Comparison of ENCODE assay signal across 18 cellular contexts in genomic region chr1:90502696-90503095, GRCh38.
DNase-seq lines count a peak whose midpoint lies in the region; ATAC-seq and TF ChIP-seq lines count a peak whose summit lies in the region.
"Had no signal": no experiment of that assay in that cellular context is flagged by ENCODE, and none has a peak within 500 bp of the region (broad histone marks: within the 10 kb centered on the region; RNA-seq: fewer than 3 reads in every experiment).

No MANE protein-coding gene starts in this region.

- H3K4me3 ChIP-seq in GM23338: no peak overlapping the region
- H3K4me3 ChIP-seq in NT2/D1 (ENCODE audit: insufficient read length, low read depth): no peak overlapping the region
- H3K4me3 ChIP-seq in mucosa of descending colon: no peak overlapping the region
- H3K4me3 ChIP-seq in naive thymus-derived CD4-positive, alpha-beta T cell (ENCODE audit: low read length): no peak overlapping the region
- H3K4me3 ChIP-seq: BLaER1, MG63, SJCRH30 had no signal

- H3K27ac ChIP-seq in GM23338 (ENCODE audit: low read depth): no peak overlapping the region
- no peak overlapping the region for H3K27ac ChIP-seq in naive thymus-derived CD4-positive, alpha-beta T cell (ENCODE audit: low read depth, low read length)
- H3K27ac ChIP-seq: BLaER1, SJCRH30 had no signal

- H3K27ac Mint-ChIP-seq in GM23338: no peak overlapping the region
- H3K27ac Mint-ChIP-seq in naive thymus-derived CD4-positive, alpha-beta T cell: no peak overlapping the region
- H3K27ac Mint-ChIP-seq: CD4-positive, alpha-beta memory T cell; HFFc6 had no signal

- no peak overlapping the region for H3K4me2 ChIP-seq in GM23338
- H3K4me2 ChIP-seq: BLaER1 had no signal

- intact Hi-C loops in mucosa of descending colon (cut with DNase I, micrococcal nuclease): no loop called here
- intact Hi-C loops in naive thymus-derived CD4-positive, alpha-beta T cell (cut with micrococcal nuclease): no loop called here

- H3K4me1 ChIP-seq in GM23338 (ENCODE audit: insufficient read depth) (peaks cover 22% of the 10 kb centered on the region), NT2/D1 (ENCODE audit: insufficient read depth, insufficient read length) (peaks cover 6% of the 10 kb centered on the region), mucosa of descending colon (ENCODE audit: low read depth) (no peaks in the 10 kb centered on the region)
- no peaks in the 10 kb centered on the region for H3K4me1 ChIP-seq in naive thymus-derived CD4-positive, alpha-beta T cell (ENCODE audit: control insufficient read depth in 2 of 2, insufficient read depth in 2 of 2, low read length in 2 of 2)
- H3K4me1 ChIP-seq: BLaER1 had no signal

- H3K4me3 Mint-ChIP-seq in GM23338: no peak overlapping the region
- no peak overlapping the region for H3K4me3 Mint-ChIP-seq in naive thymus-derived CD4-positive, alpha-beta T cell
- H3K4me3 Mint-ChIP-seq: CD4-positive, alpha-beta memory T cell; HFFc6 had no signal

- no peak overlapping the region for H3K9ac ChIP-seq in NT2/D1 (ENCODE audit: insufficient read length, low read depth)
- H3K9ac ChIP-seq: BLaER1 had no signal

- no peak overlapping the region for H2AFZ ChIP-seq in GM23338

- H3K4me1 Mint-ChIP-seq in GM23338: peaks cover 24% of the 10 kb centered on the region
- H3K4me1 Mint-ChIP-seq in naive thymus-derived CD4-positive, alpha-beta T cell: no peaks in the 10 kb centered on the region
- H3K4me1 Mint-ChIP-seq: CD4-positive, alpha-beta memory T cell had no signal

- POLR2A ChIA-PET in naive thymus-derived CD4-positive, alpha-beta T cell (lab: Charles Lee): no interaction called here

- no peaks in the 10 kb centered on the region for H3K36me3 Mint-ChIP-seq in GM23338 (ENCODE audit: low read depth)
- no peaks in the 10 kb centered on the region for H3K36me3 Mint-ChIP-seq in naive thymus-derived CD4-positive, alpha-beta T cell
- H3K36me3 Mint-ChIP-seq: CD4-positive, alpha-beta memory T cell had no signal

- H3F3A ChIP-seq in GM23338 (replicated peaks; ENCODE audit: low read depth): no peaks in the 10 kb centered on the region

- H3K36me3 ChIP-seq in GM23338 (ENCODE audit: insufficient read depth) (no peaks in the 10 kb centered on the region), NT2/D1 (ENCODE audit: insufficient read depth, insufficient read length, low read length) (no peaks in the 10 kb centered on the region), mucosa of descending colon (ENCODE audit: low read depth) (no peaks in the 10 kb centered on the region)
- H3K36me3 ChIP-seq in naive thymus-derived CD4-positive, alpha-beta T cell (ENCODE audit: control insufficient read depth in 2 of 3, insufficient read depth in 3 of 3, low read length in 3 of 3): no peaks in the 10 kb centered on the region
- H3K36me3 ChIP-seq: BLaER1, MG63, SJCRH30 had no signal

- no peaks in the 10 kb centered on the region for H4K20me1 ChIP-seq in GM23338 (replicated peaks; ENCODE audit: insufficient read depth)
- H4K20me1 ChIP-seq: BLaER1 had no signal

- H3K9me2 ChIP-seq in GM23338 (ENCODE audit: insufficient read depth): no peaks in the 10 kb centered on the region

- no peaks in the 10 kb centered on the region for H3K9me3 ChIP-seq in NT2/D1 (ENCODE audit: insufficient read depth, low read length)
- H3K9me3 ChIP-seq in mucosa of descending colon: no peaks in the 10 kb centered on the region
- H3K9me3 ChIP-seq in naive thymus-derived CD4-positive, alpha-beta T cell (ENCODE audit: control insufficient read depth in 2 of 3, low read length in 3 of 3): no peaks in the 10 kb centered on the region
- H3K9me3 ChIP-seq: BLaER1, MG63, SJCRH30 had no signal

- no peaks in the 10 kb centered on the region for H3K27me3 Mint-ChIP-seq in GM23338 (ENCODE audit: insufficient read depth, low read depth, poor library complexity)
- peaks cover 2 to 19% (median 8%) of the 10 kb centered on the region in 5 donors for H3K27me3 Mint-ChIP-seq in naive thymus-derived CD4-positive, alpha-beta T cell

- ATAC-seq in GM23338 (peak; percentile 96), mucosa of descending colon (peak; percentile 72), HG03097 (IDR thresholded peaks at IDR 0.05; ENCODE audit: low FRiP score, unreplicated experiment) (no peak), esophagus mucosa (no peak)
- no peak for ATAC-seq in naive thymus-derived CD4-positive, alpha-beta T cell

- CTCF ChIA-PET in naive thymus-derived CD4-positive, alpha-beta T cell (lab: Charles Lee): no interaction called here

- H3K79me2 ChIP-seq in GM23338 (replicated peaks; ENCODE audit: insufficient read depth): no peaks in the 10 kb centered on the region

- 0 out of 4 replicates have a peak, but pooled peaks of 1 of the 2 experiments have one; percentile 7 for TF ChIP-seq CTCF in GM23338 (conservative IDR thresholded peaks at IDR 0.05; ENCODE audit: low read depth in 2 of 2)
- no peak for TF ChIP-seq CTCF in mucosa of descending colon (IDR thresholded peaks at IDR 0.05)

- H3K9me3 Mint-ChIP-seq in GM23338: no peaks in the 10 kb centered on the region
- H3K9me3 Mint-ChIP-seq in naive thymus-derived CD4-positive, alpha-beta T cell: peaks cover 0 to 2% (median 0%) of the 10 kb centered on the region in 11 donors
- H3K9me3 Mint-ChIP-seq: CD4-positive, alpha-beta memory T cell had no signal

- DNase-seq in GM23338 (ENCODE audit: low spot score) (peak; percentile 42), NT2/D1 (ENCODE audit: low read depth, low spot score) (peak; percentile 43), iPS DF 19.7 (ENCODE audit: low read depth, low spot score) (peak; percentile 35), mucosa of descending colon (peak in 1 of 3 donors; percentile 9)
- DNase-seq in naive thymus-derived CD4-positive, alpha-beta T cell: no peak
- DNase-seq: Calu3; CD4-positive, alpha-beta memory T cell; HFFc6; Kasumi-1; MG63; NCI-H1092; NCI-H146; NCI-H2081; NCI-H510A; SJCRH30 had no signal

- H3K27me3 ChIP-seq in GM23338 (ENCODE audit: insufficient read depth): no peaks in the 10 kb centered on the region
- no peaks in the 10 kb centered on the region for H3K27me3 ChIP-seq in NT2/D1 (ENCODE audit: insufficient read depth, insufficient read length)
- no peaks in the 10 kb centered on the region for H3K27me3 ChIP-seq in naive thymus-derived CD4-positive, alpha-beta T cell (ENCODE audit: control insufficient read depth in 2 of 2, insufficient read depth in 2 of 2, low read length in 2 of 2)
- H3K27me3 ChIP-seq: BLaER1, MG63, SJCRH30 had no signal

TF ChIP-seq in GM23338, 12 proteins besides CTCF, POLR2A, EP300 and RAD21 (continues in another document):
- TF ChIP-seq EZH2 (IDR thresholded peaks at IDR 0.05; ENCODE audit: low read depth, unreplicated experiment) (no peak), ZNF462 (CRISPR knock-in tag; IDR thresholded peaks at IDR 0.05) (peak; percentile 26; the same call in 1 of the 2 replicates), ZNF331 (CRISPR knock-in tag; IDR thresholded peaks at IDR 0.05; ENCODE audit: low read depth) (no peak)

Comparison
In these comparisons a context has a peak if more than half of its experiments do, and no peak if none do; other contexts are left out.
1. ATAC-seq: peak in GM23338 (single experiment) and mucosa of descending colon (single experiment); none in HG03097 (single experiment), esophagus mucosa (single experiment) and naive thymus-derived CD4-positive, alpha-beta T cell (single experiment).
2. DNase-seq: peak in GM23338 (single experiment), NT2/D1 (single experiment) and iPS DF 19.7 (single experiment); none in naive thymus-derived CD4-positive, alpha-beta T cell (0 of 9).